ENCODE assay signal across 8 cellular contexts in the genomic region with DNA sequence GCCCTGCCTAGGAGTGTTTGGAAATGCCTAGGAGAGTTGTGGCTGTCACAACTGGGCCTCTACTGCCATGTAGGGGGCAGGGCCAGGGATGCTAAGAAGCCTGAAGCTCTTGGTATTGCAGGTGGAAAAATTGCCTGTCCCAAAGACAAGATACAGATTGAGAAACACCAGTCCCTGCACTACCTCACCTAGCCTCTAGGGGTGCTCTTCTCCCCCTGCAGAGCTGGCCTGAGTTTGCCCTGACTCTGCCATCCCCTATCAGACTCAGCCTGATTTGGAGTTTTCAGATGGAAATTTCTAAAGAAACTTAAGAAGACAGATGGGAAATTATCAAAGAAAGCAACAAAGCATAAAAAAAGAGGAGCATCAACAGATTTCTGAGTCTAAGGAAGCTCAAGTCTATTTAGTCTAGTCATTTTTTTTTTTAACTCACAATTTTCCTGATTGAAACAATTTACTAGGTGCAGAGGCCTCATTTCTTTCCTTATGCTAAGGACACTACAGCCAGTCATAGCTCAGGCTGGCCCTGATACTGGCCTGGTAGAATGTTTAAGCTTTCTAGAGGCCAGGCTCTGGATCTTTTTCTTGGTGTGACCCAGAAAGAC.
DNase-seq lines count a peak whose midpoint lies in the region; ATAC-seq and TF ChIP-seq lines count a peak whose summit lies in the region.

No MANE protein-coding gene starts in this region.

- H3K4me3 ChIP-seq in dorsolateral prefrontal cortex, result no peak overlapping the region

- ATAC-seq in memory B cell (ENCODE audit: low read depth) (peak; percentile 72), GM21381 (IDR thresholded peaks at IDR 0.05; ENCODE audit: unreplicated experiment) (no peak)

- H3K27me3 ChIP-seq in dorsolateral prefrontal cortex, result peaks cover 0 to 5% (median 0%) of the 10 kb centered on the region in 45 donors

- H3K36me3 Mint-ChIP-seq in memory B cell, result no peaks in the 10 kb centered on the region

- H3K27ac Mint-ChIP-seq in memory B cell, result no peak overlapping the region

- H3K27me3 Mint-ChIP-seq in memory B cell, result peaks cover 16% of the 10 kb centered on the region

- intact Hi-C loops in dorsolateral prefrontal cortex (cut with DNase I), result no loop called here

- no peak overlapping the region for H3K27ac ChIP-seq in dorsolateral prefrontal cortex

- H3K4me1 Mint-ChIP-seq in memory B cell, result no peaks in the 10 kb centered on the region

- DNase-seq in NCI-H748 (lab: John Stamatoyannopoulos, UW; ENCODE audit: unreplicated experiment) (peak; percentile 17), NCI-H748 treated with DMSO at 0.1 percent for 48 hours (lab: John Stamatoyannopoulos, UW) (no peak), NCI-H2029 (lab: John Stamatoyannopoulos, UW) (peak; percentile 16), dorsolateral prefrontal cortex (no peak), memory B cell (ENCODE audit: low spot score in 2 of 2) (peak; percentile 53 to 63)
- DNase-seq in activated CD4-positive, alpha-beta T cell treated with anti-CD3 and anti-CD28 coated beads for 1 hour, result peak; percentile 18
- DNase-seq in stimulated activated naive CD4-positive, alpha-beta T cell (lab: John Stamatoyannopoulos, UW), result peak in 5 of 6 experiments; percentile 1 to 63 (median 27)

- H3K4me3 Mint-ChIP-seq in memory B cell, result no peak overlapping the region

- no peaks in the 10 kb centered on the region for H3K9me3 Mint-ChIP-seq in memory B cell

- TF ChIP-seq CTCF in dorsolateral prefrontal cortex (IDR thresholded peaks at IDR 0.05 in 54 of 56, conservative IDR thresholded peaks at IDR 0.05 in 2 of 56; ENCODE audit: low read depth in 1 of 56, partially characterized antibody in 56 of 56), result peak; percentile 52 to 89 (median 79)

Comparison
In these comparisons a context has a peak if more than half of its experiments do, and no peak if none do; other contexts are left out.
1. DNase-seq: peak in NCI-H748 (single experiment), NCI-H2029 (single experiment), activated CD4-positive, alpha-beta T cell treated with anti-CD3 and anti-CD28 coated beads for 1 hour (single experiment), memory B cell (2 of 2) and stimulated activated naive CD4-positive, alpha-beta T cell (5 of 6); none in NCI-H748 treated with DMSO at 0.1 percent for 48 hours (single experiment) and dorsolateral prefrontal cortex (0 of 10).